1 cellular context compared by ENCODE assay signal in genomic region chr17:75205793-75206163, GRCh38.
TF ChIP-seq lines count a peak whose summit lies in the region.

No MANE protein-coding gene starts in this region.

TF ChIP-seq in HEK293, 187 proteins besides CTCF, POLR2A, EP300 and RAD21 (continued from another document):
- TF ChIP-seq ZNF600 (tag by site-specific recombination; IDR thresholded peaks at IDR 0.05) (no peak), ZNF19 (tag by site-specific recombination; IDR thresholded peaks at IDR 0.05; ENCODE audit: low read depth) (no peak), ZNF580 (tag by site-specific recombination; IDR thresholded peaks at IDR 0.05) (no peak), WT1 (tag by site-specific recombination; IDR thresholded peaks at IDR 0.05) (peak; percentile 4), GFI1B (tag by site-specific recombination; IDR thresholded peaks at IDR 0.05) (no peak), ZNF449 (tag by site-specific recombination; IDR thresholded peaks at IDR 0.05) (no peak), ZNF777 (tag by site-specific recombination; IDR thresholded peaks at IDR 0.05; ENCODE audit: borderline replicate concordance) (no peak), BCL11B (tag by site-specific recombination; IDR thresholded peaks at IDR 0.05; ENCODE audit: low read depth) (peak; percentile 66; the same call in 1 of the 2 replicates), ZSCAN30 (tag by site-specific recombination; IDR thresholded peaks at IDR 0.05) (no peak), ZNF2 (tag by site-specific recombination; IDR thresholded peaks at IDR 0.05) (peak; percentile 38; the same call in 1 of the 2 replicates), ZNF202 (tag by site-specific recombination; IDR thresholded peaks at IDR 0.05; ENCODE audit: borderline replicate concordance) (no peak), KLF10 (tag by site-specific recombination; IDR thresholded peaks at IDR 0.05) (no peak), ZNF639 (tag by site-specific recombination; IDR thresholded peaks at IDR 0.05) (0 out of 2 replicates have a peak, but pooled peaks have one; percentile 20), ZNF76 (tag by site-specific recombination; IDR thresholded peaks at IDR 0.05; ENCODE audit: borderline replicate concordance, low read depth) (no peak), ZNF174 (tag by site-specific recombination; IDR thresholded peaks at IDR 0.05) (no peak), ZFHX2 (tag by site-specific recombination; conservative IDR thresholded peaks at IDR 0.05) (no peak), YY2 (tag by site-specific recombination; IDR thresholded peaks at IDR 0.05) (0 out of 2 replicates have a peak, but pooled peaks have one; percentile 19), ZNF214 (tag by site-specific recombination; IDR thresholded peaks at IDR 0.05; ENCODE audit: borderline replicate concordance) (no peak), ZBTB11 (tag by site-specific recombination; conservative IDR thresholded peaks at IDR 0.05; ENCODE audit: low read depth) (0 out of 2 replicates have a peak, but pooled peaks have one; percentile 14), ZNF473 (tag by site-specific recombination; IDR thresholded peaks at IDR 0.05) (no peak), ZNF791 (tag by site-specific recombination; IDR thresholded peaks at IDR 0.05) (no peak), ZNF423 (tag by site-specific recombination; IDR thresholded peaks at IDR 0.05) (0 out of 2 replicates have a peak, but pooled peaks have one; percentile 40), ZFP69B (tag by site-specific recombination; IDR thresholded peaks at IDR 0.05) (no peak)
